1 cellular context compared by ENCODE assay signal in the genomic region with DNA sequence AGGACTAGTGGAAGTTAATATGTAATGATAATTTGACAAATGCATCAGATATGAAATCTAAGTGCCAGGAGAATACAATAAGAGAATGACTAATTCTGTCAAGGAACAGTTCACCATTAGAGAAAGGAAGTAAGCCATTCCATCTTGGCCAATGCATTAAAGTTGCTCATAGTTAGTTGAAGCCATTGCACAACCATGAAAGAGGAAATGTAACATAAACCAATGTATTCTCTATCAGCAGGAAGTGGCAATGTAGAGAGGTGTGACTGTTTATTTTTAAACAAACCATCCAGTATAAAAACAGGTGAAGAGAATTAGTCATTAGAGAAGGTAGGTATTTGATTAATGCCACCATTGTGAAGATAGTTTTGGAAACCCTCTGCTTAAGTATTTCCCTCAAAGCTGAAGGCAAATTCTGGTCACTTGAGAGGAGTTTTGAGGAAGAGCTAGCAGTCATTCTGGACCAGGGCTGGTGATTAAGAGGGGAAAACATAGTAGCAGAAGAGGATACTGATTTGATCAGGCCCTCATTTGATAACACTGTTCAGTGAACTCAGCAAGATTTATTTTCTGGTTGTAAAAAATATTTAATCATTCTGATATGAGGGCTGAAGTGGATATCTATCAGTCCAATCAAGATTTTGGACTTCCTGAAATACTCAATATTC.
TF ChIP-seq lines count a peak whose summit lies in the region.

No MANE protein-coding gene starts in this region.

TF ChIP-seq in WTC11, 78 proteins besides CTCF, POLR2A, EP300 and RAD21 (continued from another document):
- TF ChIP-seq ZNF425 (CRISPR knock-in tag; conservative IDR thresholded peaks at IDR 0.05) (no peak), IRF1 (CRISPR knock-in tag; IDR thresholded peaks at IDR 0.05) (no peak), FOXP1 (CRISPR knock-in tag; IDR thresholded peaks at IDR 0.05; ENCODE audit: borderline replicate concordance) (no peak), ZNF263 (CRISPR knock-in tag; IDR thresholded peaks at IDR 0.05; ENCODE audit: low read depth) (no peak), ZNF219 (CRISPR knock-in tag; IDR thresholded peaks at IDR 0.05; ENCODE audit: borderline replicate concordance) (no peak)
- TF ChIP-seq, protein P1, sequence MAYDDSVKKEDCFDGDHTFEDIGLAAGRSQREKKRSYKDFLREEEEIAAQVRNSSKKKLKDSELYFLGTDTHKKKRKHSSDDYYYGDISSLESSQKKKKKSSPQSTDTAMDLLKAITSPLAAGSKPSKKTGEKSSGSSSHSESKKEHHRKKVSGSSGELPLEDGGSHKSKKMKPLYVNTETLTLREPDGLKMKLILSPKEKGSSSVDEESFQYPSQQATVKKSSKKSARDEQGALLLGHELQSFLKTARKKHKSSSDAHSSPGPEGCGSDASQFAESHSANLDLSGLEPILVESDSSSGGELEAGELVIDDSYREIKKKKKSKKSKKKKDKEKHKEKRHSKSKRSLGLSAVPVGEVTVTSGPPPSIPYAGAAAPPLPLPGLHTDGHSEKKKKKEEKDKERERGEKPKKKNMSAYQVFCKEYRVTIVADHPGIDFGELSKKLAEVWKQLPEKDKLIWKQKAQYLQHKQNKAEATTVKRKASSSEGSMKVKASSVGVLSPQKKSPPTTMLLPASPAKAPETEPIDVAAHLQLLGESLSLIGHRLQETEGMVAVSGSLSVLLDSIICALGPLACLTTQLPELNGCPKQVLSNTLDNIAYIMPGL (CRISPR knock-in tag; IDR thresholded peaks at IDR 0.05), result no peak
- TF ChIP-seq, protein P2, sequence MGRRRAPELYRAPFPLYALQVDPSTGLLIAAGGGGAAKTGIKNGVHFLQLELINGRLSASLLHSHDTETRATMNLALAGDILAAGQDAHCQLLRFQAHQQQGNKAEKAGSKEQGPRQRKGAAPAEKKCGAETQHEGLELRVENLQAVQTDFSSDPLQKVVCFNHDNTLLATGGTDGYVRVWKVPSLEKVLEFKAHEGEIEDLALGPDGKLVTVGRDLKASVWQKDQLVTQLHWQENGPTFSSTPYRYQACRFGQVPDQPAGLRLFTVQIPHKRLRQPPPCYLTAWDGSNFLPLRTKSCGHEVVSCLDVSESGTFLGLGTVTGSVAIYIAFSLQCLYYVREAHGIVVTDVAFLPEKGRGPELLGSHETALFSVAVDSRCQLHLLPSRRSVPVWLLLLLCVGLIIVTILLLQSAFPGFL (CRISPR knock-in tag; IDR thresholded peaks at IDR 0.05; ENCODE audit: borderline replicate concordance), result no peak
- TF ChIP-seq, protein P3, sequence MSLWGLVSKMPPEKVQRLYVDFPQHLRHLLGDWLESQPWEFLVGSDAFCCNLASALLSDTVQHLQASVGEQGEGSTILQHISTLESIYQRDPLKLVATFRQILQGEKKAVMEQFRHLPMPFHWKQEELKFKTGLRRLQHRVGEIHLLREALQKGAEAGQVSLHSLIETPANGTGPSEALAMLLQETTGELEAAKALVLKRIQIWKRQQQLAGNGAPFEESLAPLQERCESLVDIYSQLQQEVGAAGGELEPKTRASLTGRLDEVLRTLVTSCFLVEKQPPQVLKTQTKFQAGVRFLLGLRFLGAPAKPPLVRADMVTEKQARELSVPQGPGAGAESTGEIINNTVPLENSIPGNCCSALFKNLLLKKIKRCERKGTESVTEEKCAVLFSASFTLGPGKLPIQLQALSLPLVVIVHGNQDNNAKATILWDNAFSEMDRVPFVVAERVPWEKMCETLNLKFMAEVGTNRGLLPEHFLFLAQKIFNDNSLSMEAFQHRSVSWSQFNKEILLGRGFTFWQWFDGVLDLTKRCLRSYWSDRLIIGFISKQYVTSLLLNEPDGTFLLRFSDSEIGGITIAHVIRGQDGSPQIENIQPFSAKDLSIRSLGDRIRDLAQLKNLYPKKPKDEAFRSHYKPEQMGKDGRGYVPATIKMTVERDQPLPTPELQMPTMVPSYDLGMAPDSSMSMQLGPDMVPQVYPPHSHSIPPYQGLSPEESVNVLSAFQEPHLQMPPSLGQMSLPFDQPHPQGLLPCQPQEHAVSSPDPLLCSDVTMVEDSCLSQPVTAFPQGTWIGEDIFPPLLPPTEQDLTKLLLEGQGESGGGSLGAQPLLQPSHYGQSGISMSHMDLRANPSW (CRISPR knock-in tag; conservative IDR thresholded peaks at IDR 0.05; ENCODE audit: low read depth), result no peak
- TF ChIP-seq, protein P4, sequence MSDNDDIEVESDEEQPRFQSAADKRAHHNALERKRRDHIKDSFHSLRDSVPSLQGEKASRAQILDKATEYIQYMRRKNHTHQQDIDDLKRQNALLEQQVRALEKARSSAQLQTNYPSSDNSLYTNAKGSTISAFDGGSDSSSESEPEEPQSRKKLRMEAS (CRISPR knock-in tag; IDR thresholded peaks at IDR 0.05), result no peak
TF ChIP-seq in WTC11: peak in this region for 0.
